Comparison of ENCODE assay signal across 17 cellular contexts in the genomic region with DNA sequence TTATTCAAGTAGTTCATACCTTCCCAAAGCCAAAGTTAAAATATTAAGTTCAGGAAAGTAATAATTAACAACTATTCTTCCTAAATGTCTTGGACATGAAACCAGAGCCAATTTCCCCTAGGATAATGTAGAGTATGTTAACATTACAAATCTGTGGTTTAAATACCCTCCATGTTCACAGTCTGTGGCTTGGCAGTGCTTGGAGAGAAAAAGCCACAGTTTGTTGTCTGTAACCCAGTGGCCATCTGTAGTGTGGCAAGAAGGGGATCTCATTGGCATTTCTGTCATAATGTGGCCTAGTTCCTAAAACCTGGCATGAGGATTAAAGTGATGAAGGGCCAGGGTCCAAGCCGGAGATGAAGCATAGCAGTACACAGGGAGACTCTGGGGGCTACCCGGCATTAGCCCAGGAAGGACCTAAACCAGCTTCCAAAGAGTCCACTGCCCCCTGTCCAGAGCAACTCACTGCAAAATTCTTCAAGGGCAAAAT.
"Had no signal": no experiment of that assay in that cellular context is flagged by ENCODE, and none has a peak within 500 bp of the region (broad histone marks: within the 10 kb centered on the region; RNA-seq: fewer than 3 reads in every experiment).

No MANE protein-coding gene starts in this region.

- ATAC-seq: activated naive CD4-positive, alpha-beta T cell treated with anti-CD3 and anti-CD28 coated beads, Interleukin-2, amount 50 U/mL, for 72 hours; activated T-cell treated with anti-CD3 and anti-CD28 coated beads, Interleukin-2, amount 50 U/mL, for 72 hours; psoas muscle; sciatic nerve had no signal

- H3K27ac ChIP-seq: breast epithelium, psoas muscle had no signal

- DNase-seq: activated CD4-positive, alpha-beta T cell treated with anti-CD3 and anti-CD28 coated beads, Interleukin-2, amount 10 ng/mL, durations not matched to agents 7 days and 5 days; activated CD4-positive, CD25-positive, alpha-beta regulatory T cell; activated CD8-positive, alpha-beta memory T cell treated with anti-CD3 and anti-CD28 coated beads, Interleukin-2, amount 50 U/mL, for 48 hours; activated gamma-delta T cell; activated T-cell treated with anti-CD3 and anti-CD28 coated beads, Interleukin-2, amount 50 U/mL, for 72 hours; amygdala; erythroblast; mesenchymal stem cell; nephron progenitor cell; psoas muscle; stimulated activated CD4-positive, alpha-beta T cell treated with anti-CD3 and anti-CD28 coated beads, Interleukin-1b, Interleukin-23, amount 100 ng/mL, for 48 hours; SW 1271 had no signal

- H3K9me3 Mint-ChIP-seq: activated CD4-positive, alpha-beta T cell treated with anti-CD3 and anti-CD28 coated beads, Interleukin-2, amount 10 ng/mL, durations not matched to agents 7 days and 5 days; activated naive CD4-positive, alpha-beta T cell treated with anti-CD3 and anti-CD28 coated beads, Interleukin-2, amount 50 U/mL, for 72 hours; activated T-cell treated with anti-CD3 and anti-CD28 coated beads, Interleukin-2, amount 50 U/mL, for 72 hours; nephron progenitor cell; T-helper 2 cell treated with Interferon-gamma antibody and Interleukin-4, amounts not matched to agents 5 μg/mL and 100 μg/mL, for 36 hours had no signal

- H3K4me3 Mint-ChIP-seq: activated CD4-positive, alpha-beta T cell treated with anti-CD3 and anti-CD28 coated beads, Interleukin-2, amount 10 ng/mL, durations not matched to agents 7 days and 5 days; activated T-cell treated with anti-CD3 and anti-CD28 coated beads, Interleukin-2, amount 50 U/mL, for 72 hours; nephron progenitor cell; T-helper 2 cell treated with Interferon-gamma antibody and Interleukin-4, amounts not matched to agents 5 μg/mL and 100 μg/mL, for 36 hours had no signal

- H3K36me3 Mint-ChIP-seq: activated naive CD4-positive, alpha-beta T cell treated with anti-CD3 and anti-CD28 coated beads, Interleukin-2, amount 50 U/mL, for 72 hours had no signal

- H3K27me3 ChIP-seq: breast epithelium, dorsolateral prefrontal cortex had no signal

- H3K9me3 ChIP-seq: breast epithelium, psoas muscle had no signal

- H3K27ac Mint-ChIP-seq: activated CD4-positive, alpha-beta T cell treated with anti-CD3 and anti-CD28 coated beads, Interleukin-2, amount 10 ng/mL, durations not matched to agents 7 days and 5 days; activated naive CD4-positive, alpha-beta T cell treated with anti-CD3 and anti-CD28 coated beads, Interleukin-2, amount 50 U/mL, for 72 hours; activated T-cell treated with anti-CD3 and anti-CD28 coated beads, Interleukin-2, amount 50 U/mL, for 72 hours; nephron progenitor cell; T-helper 2 cell treated with Interferon-gamma antibody and Interleukin-4, amounts not matched to agents 5 μg/mL and 100 μg/mL, for 36 hours had no signal

- H3K36me3 ChIP-seq: breast epithelium had no signal

- H3K4me1 ChIP-seq: breast epithelium, psoas muscle had no signal

- H3K4me3 ChIP-seq: breast epithelium, dorsolateral prefrontal cortex, psoas muscle had no signal

- H3K4me1 Mint-ChIP-seq: activated CD4-positive, alpha-beta T cell treated with anti-CD3 and anti-CD28 coated beads, Interleukin-2, amount 10 ng/mL, durations not matched to agents 7 days and 5 days; nephron progenitor cell had no signal
